Comparison of ENCODE assay signal across 8 cellular contexts in the genomic region with DNA sequence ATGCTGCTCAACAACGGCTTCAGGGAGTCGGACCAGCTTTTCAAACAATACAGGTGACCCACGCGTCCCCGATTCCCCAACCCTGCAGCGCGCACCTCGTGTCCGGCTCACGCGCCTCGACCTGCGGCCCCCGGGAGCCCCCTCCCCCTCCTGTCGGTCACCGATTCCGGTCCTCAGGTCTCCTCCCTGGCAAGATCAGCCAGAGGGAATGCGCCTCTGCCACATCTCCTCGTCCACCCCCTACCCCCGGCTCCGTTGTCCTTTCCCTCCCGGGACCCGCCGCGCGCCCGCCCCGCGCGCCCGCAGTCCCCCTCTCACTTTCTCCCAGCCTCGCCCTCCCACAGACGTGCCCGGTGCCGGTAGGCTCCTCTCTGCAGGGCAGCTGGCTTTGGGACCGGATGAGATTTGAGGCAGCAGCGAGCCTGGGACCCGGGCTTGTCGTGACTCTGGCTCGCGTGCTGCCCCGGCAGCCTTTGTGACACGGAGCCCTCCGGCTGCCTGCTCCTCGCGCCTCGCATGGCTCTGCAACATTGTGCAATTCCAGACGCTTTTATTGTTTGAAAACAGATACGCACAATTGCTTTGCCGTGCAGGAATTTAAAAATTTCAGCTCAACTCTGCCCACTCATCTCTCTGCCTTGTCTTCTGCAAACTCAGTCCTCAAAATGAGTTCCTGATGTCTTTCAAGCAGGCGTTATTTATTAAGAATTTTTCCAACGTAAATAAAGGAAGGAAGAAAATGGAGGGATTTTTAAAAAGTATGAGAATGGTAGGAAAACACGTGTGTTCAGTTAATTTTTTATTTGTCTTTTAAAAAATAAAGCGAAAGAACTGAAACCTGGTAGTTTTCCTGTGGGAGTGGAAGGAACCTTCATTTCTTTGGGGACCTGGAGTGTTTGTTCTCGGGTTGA. TPM values are rescaled to one million over a fixed set of nuclear protein-coding genes. Genes with fewer than 3 reads are reported as not detected.
DNase-seq lines count a peak whose midpoint lies in the region; ATAC-seq, FAIRE-seq and TF ChIP-seq lines count a peak whose summit lies in the region.

No MANE protein-coding gene starts in this region.

- 2 to 4% (median 3%) methylated on average over 29 to 55 of the region's 55 CpGs for WGBS in heart left ventricle, 4 donors
- WGBS in pancreas, 2 donors: 1% methylated on average over 39 to 55 of the region's 55 CpGs

- peak overlapping the region; percentile 67 to 99 (median 93) for H3K4me3 ChIP-seq in heart left ventricle
- peak overlapping the region; percentile 79 to 96 (median 86) for H3K4me3 ChIP-seq in pancreas

- TF ChIP-seq POLR2A in heart left ventricle (IDR thresholded peaks at IDR 0.05): no peak

- no peaks in the 10 kb centered on the region for H3K36me3 ChIP-seq in heart left ventricle
- no peaks in the 10 kb centered on the region for H3K36me3 ChIP-seq in pancreas

- H3K4me1 ChIP-seq in heart left ventricle: peaks cover 0 to 79% (median 6%) of the 10 kb centered on the region in 12 donors
- H3K4me1 ChIP-seq in pancreas: peaks cover 8 to 14% (median 12%) of the 10 kb centered on the region in 3 donors

- H3K27me3 ChIP-seq in heart left ventricle (no peaks in the 10 kb centered on the region), pancreas (no peaks in the 10 kb centered on the region)

- FAIRE-seq in pancreas (lab: Jason Lieb, UNC): no peak

- TF ChIP-seq CTCF in heart left ventricle (IDR thresholded peaks at IDR 0.05) (no peak), pancreas (IDR thresholded peaks at IDR 0.05) (no peak)

- H3K9me3 ChIP-seq in heart left ventricle: no peaks in the 10 kb centered on the region
- H3K9me3 ChIP-seq in pancreas: no peaks in the 10 kb centered on the region

- H3K27ac ChIP-seq in heart left ventricle (peak overlapping the region; percentile 6 to 95 (median 76)), pancreas (peak overlapping the region; percentile 60 to 83 (median 74))

- DNase-seq in C1 segment of cervical spinal cord (lab: John Stamatoyannopoulos, UW): peak in 9 of 14 donors; percentile 18 to 57 (median 40)
- peak; percentile 35 for DNase-seq in SK-N-DZ (ENCODE audit: low spot score)
- peak; percentile 54 for DNase-seq in amniotic stem cell (lab: John Stamatoyannopoulos, UW)
- peak; percentile 35 to 80 (median 42) for DNase-seq in heart left ventricle
- peak; percentile 27 to 80 (median 51) for DNase-seq in pancreas

- intact Hi-C loops in heart left ventricle (cut with DNase I) (loop anchor here in 6 of 10 donors (5.0 to 10.0 kb wide), 5 partner anchors 50 to 102 kb away; no protein-coding TSS in a partner anchor), pancreas (cut with DNase I) (no loop called here)

- peak; percentile 2 for ATAC-seq in HG03442 (IDR thresholded peaks at IDR 0.05; ENCODE audit: unreplicated experiment)
- peak in 3 of 4 donors; percentile 48 to 50 (median 49) for ATAC-seq in heart left ventricle
- peak; percentile 36 to 63 (median 54) for ATAC-seq in pancreas
- no peak for ATAC-seq in HG03159 (IDR thresholded peaks at IDR 0.05; ENCODE audit: unreplicated experiment)
- ATAC-seq in HG03469 (IDR thresholded peaks at IDR 0.05; ENCODE audit: unreplicated experiment): no peak

RNA-seq across cellular contexts. Expression of gene TTC39C, which starts 0.7 kb away (rescaled TPM):
- 13.8 and 18.8 TPM in 2 replicates for polyA plus RNA-seq in SK-N-DZ (2014; cell fraction: cytosol; rRNA removed)
- 54.7 and 56.2 TPM in 2 replicates for polyA plus RNA-seq in SK-N-DZ (2014; cell fraction: nucleus; rRNA removed)
- 10 to 100 TPM in 1 of 9 donors, 1 to 10 TPM in 8; 2.7 to 12.8 (median 4.8) TPM for total RNA-seq in heart left ventricle
- polyA plus RNA-seq in heart left ventricle: 1 to 10 TPM; 2.3 to 3.0 TPM
- total RNA-seq in pancreas: 10 to 100 TPM; 10.1 to 18.2 (median 12.2) TPM
- polyA plus RNA-seq in pancreas: 10 to 100 TPM; 20.0 to 27.1 TPM

Comparison
In these comparisons a context has a peak if more than half of its experiments do, and no peak if none do; other contexts are left out.
1. ATAC-seq: peak in HG03442 (single experiment), heart left ventricle (3 of 4) and pancreas (4 of 4); none in HG03159 (single experiment) and HG03469 (single experiment).
2. intact Hi-C loops: an anchor here in heart left ventricle (5.0 to 10.0 kb wide); none called in pancreas.
3. Peak in every context shown above with its lines, with median percentiles within 50 percentile points of each other: DNase-seq.